In genomic region chr5:65411356-65411755, GRCh38 we compare ENCODE assay signal across 33 cellular contexts.
A peak's percentile ranks its signal among the peaks of the same experiment; 100 is the strongest.
DNase-seq lines count a peak whose midpoint lies in the region; ATAC-seq, FAIRE-seq and TF ChIP-seq lines count a peak whose summit lies in the region.
"Had no signal": no experiment of that assay in that cellular context is flagged by ENCODE, and none has a peak within 500 bp of the region (broad histone marks: within the 10 kb centered on the region; RNA-seq: fewer than 3 reads in every experiment).

No MANE protein-coding gene starts in this region.

- no peak for TF ChIP-seq RAD21 in HepG2 (CRISPR knock-in tag; IDR thresholded peaks at IDR 0.05)

- H4K12ac ChIP-seq in trophoblast cell (ENCODE audit: low read depth, low read length) = no peak overlapping the region

- H3K27me3 Mint-ChIP-seq in CD8-positive, alpha-beta memory T cell = no peaks in the 10 kb centered on the region
- H3K27me3 Mint-ChIP-seq: B cell had no signal

- intact Hi-C loops in HepG2 (cut with micrococcal nuclease; ENCODE audit: unreplicated experiment) = no loop called here
- intact Hi-C loops in right lobe of liver (cut with DNase I) = no loop called here

- no peak overlapping the region for H2BK5ac ChIP-seq in trophoblast cell (ENCODE audit: low read depth, low read length, poor library complexity)

- POLR2A ChIA-PET in HepG2 (lab: Yijun Ruan, JAX) = no interaction called here
- POLR2A ChIA-PET in CD8-positive, alpha-beta memory T cell (lab: Charles Lee) = no interaction called here

- no peak overlapping the region for H2BK12ac ChIP-seq in trophoblast cell (ENCODE audit: low read length)

- H3K36me3 Mint-ChIP-seq in CD8-positive, alpha-beta memory T cell = peaks cover 0 to 25% (median 2%) of the 10 kb centered on the region in 3 donors
- H3K36me3 Mint-ChIP-seq: CD14-positive monocyte; CD4-positive, alpha-beta memory T cell; CD4-positive, CD25-positive, alpha-beta regulatory T cell had no signal

- H3K4me3 ChIP-seq in HepG2 (replicated peaks in 1 of 3; ENCODE audit: insufficient read depth in 1 of 3, low read depth in 2 of 3, low read length in 3 of 3) (no peak overlapping the region), right lobe of liver (no peak overlapping the region), trophoblast cell (ENCODE audit: low read depth, low read length) (no peak overlapping the region)
- no peak overlapping the region for H3K4me3 ChIP-seq in CD8-positive, alpha-beta memory T cell (ENCODE audit: low read length)
- H3K4me3 ChIP-seq: A549; BLaER1; BLaER1 treated with 17β-estradiol and CSF1 and Interleukin-3, amounts not matched to agents 10 nM and 100 nM had no signal

- H4K8ac ChIP-seq in trophoblast cell (ENCODE audit: low read depth, low read length) = no peak overlapping the region

- FAIRE-seq in HepG2 (lab: Jason Lieb, UNC) = no peak
- FAIRE-seq: A204.1, A549, D721Med had no signal

- TF ChIP-seq POLR2A in HepG2 (IDR thresholded peaks at IDR 0.05; ENCODE audit: insufficient read depth in 1 of 2, low read depth in 2 of 2, low read length in 2 of 2) = no peak
- TF ChIP-seq POLR2A in right lobe of liver (IDR thresholded peaks at IDR 0.05) = no peak

- H3K27me3 ChIP-seq in HepG2 (ENCODE audit: control insufficient read depth in 1 of 2, insufficient read depth in 2 of 2, low read length in 2 of 2) (no peaks in the 10 kb centered on the region), right lobe of liver (no peaks in the 10 kb centered on the region), trophoblast cell (ENCODE audit: insufficient read depth, low read length) (no peaks in the 10 kb centered on the region)
- no peaks in the 10 kb centered on the region for H3K27me3 ChIP-seq in CD8-positive, alpha-beta memory T cell (ENCODE audit: insufficient read depth, low read length, poor library complexity, severe bottlenecking)
- H3K27me3 ChIP-seq: BLaER1; BLaER1 treated with 17β-estradiol and CSF1 and Interleukin-3, amounts not matched to agents 10 nM and 100 nM had no signal

- no peak overlapping the region for H3K23ac ChIP-seq in trophoblast cell (ENCODE audit: low read length)

- in situ Hi-C loops in HepG2 (cut with HindIII; ENCODE audit: extremely low pct_ligation_motif_present, low pct_unique_long_range_greater_than_20kb) = no loop called here

- peaks cover 0 to 17% (median 3%) of the 10 kb centered on the region in 5 donors for H3K9me3 Mint-ChIP-seq in CD8-positive, alpha-beta memory T cell
- H3K9me3 Mint-ChIP-seq: CD4-positive, alpha-beta T cell had no signal

- CTCF ChIA-PET in HepG2 (lab: Yijun Ruan, JAX; ENCODE audit: low intra/inter-chr PET ratio, low total read pairs) = no interaction called here
- CTCF ChIA-PET in CD8-positive, alpha-beta memory T cell (lab: Charles Lee) = no interaction called here

- ATAC-seq in HepG2 (no peak), right lobe of liver (no peak)
- ATAC-seq: A549; CD8-positive, alpha-beta T cell had no signal

- H4K91ac ChIP-seq in trophoblast cell (ENCODE audit: low read depth, low read length) = no peak overlapping the region

- H3K79me2 ChIP-seq in HepG2 (ENCODE audit: insufficient read depth, low read length) (no peaks in the 10 kb centered on the region), trophoblast cell (ENCODE audit: control insufficient read depth, insufficient read depth, low read length, poor library complexity) (no peaks in the 10 kb centered on the region)

- H3K4me1 Mint-ChIP-seq in CD8-positive, alpha-beta memory T cell = no peaks in the 10 kb centered on the region
- H3K4me1 Mint-ChIP-seq: B cell; CD14-positive monocyte; CD4-positive, alpha-beta memory T cell; CD4-positive, CD25-positive, alpha-beta regulatory T cell had no signal

- no peaks in the 10 kb centered on the region for H3K4me1 ChIP-seq in HepG2 (ENCODE audit: insufficient read depth, low read length)
- H3K4me1 ChIP-seq in right lobe of liver = peaks cover 0 to 11% (median 0%) of the 10 kb centered on the region in 4 donors
- H3K4me1 ChIP-seq in trophoblast cell (ENCODE audit: control insufficient read depth in 1 of 2, insufficient read depth in 2 of 2, low read length in 2 of 2) = peaks cover 0 to 1% of the 10 kb centered on the region in 2 experiments
- H3K4me1 ChIP-seq in CD8-positive, alpha-beta memory T cell (ENCODE audit: insufficient read depth, low read length) = no peaks in the 10 kb centered on the region
- H3K4me1 ChIP-seq: A549; BE2C; BLaER1; BLaER1 treated with 17β-estradiol and CSF1 and Interleukin-3, amounts not matched to agents 10 nM and 100 nM; Caco-2 had no signal

- H2AK5ac ChIP-seq in trophoblast cell (ENCODE audit: low read length) = no peak overlapping the region

- no peak overlapping the region for H3K4me2 ChIP-seq in HepG2 (ENCODE audit: low read depth, low read length)
- no peak overlapping the region for H3K4me2 ChIP-seq in trophoblast cell (ENCODE audit: low read length)
- H3K4me2 ChIP-seq: A549; BLaER1; BLaER1 treated with 17β-estradiol and CSF1 and Interleukin-3, amounts not matched to agents 10 nM and 100 nM had no signal

- no peaks in the 10 kb centered on the region for H3K36me3 ChIP-seq in HepG2 (replicated peaks in 1 of 2; ENCODE audit: control insufficient read depth in 1 of 2, insufficient read depth in 2 of 2, low read length in 2 of 2)
- no peaks in the 10 kb centered on the region for H3K36me3 ChIP-seq in right lobe of liver
- H3K36me3 ChIP-seq in trophoblast cell (ENCODE audit: control insufficient read depth in 1 of 2, insufficient read depth in 2 of 2, low read length in 2 of 2) = peaks cover 12 to 14% of the 10 kb centered on the region in 2 experiments
- no peaks in the 10 kb centered on the region for H3K36me3 ChIP-seq in CD8-positive, alpha-beta memory T cell (ENCODE audit: insufficient read depth, low read length)
- H3K36me3 ChIP-seq: BE2C; BLaER1; BLaER1 treated with 17β-estradiol and CSF1 and Interleukin-3, amounts not matched to agents 10 nM and 100 nM had no signal

- H3K9me3 ChIP-seq in HepG2 (ENCODE audit: low read length) = no peaks in the 10 kb centered on the region
- no peaks in the 10 kb centered on the region for H3K9me3 ChIP-seq in right lobe of liver
- H3K9me3 ChIP-seq in trophoblast cell (ENCODE audit: insufficient read depth, low read depth, low read length) = no peaks in the 10 kb centered on the region
- no peaks in the 10 kb centered on the region for H3K9me3 ChIP-seq in CD8-positive, alpha-beta memory T cell (ENCODE audit: low read length)
- H3K9me3 ChIP-seq: A549, BE2C, Caco-2 had no signal

- H4K20me1 ChIP-seq in HepG2 (ENCODE audit: insufficient read depth, low read length) = no peaks in the 10 kb centered on the region
- H4K20me1 ChIP-seq: BLaER1; BLaER1 treated with 17β-estradiol and CSF1 and Interleukin-3, amounts not matched to agents 10 nM and 100 nM had no signal

- no peak for TF ChIP-seq EP300 in HepG2 (IDR thresholded peaks at IDR 0.05; ENCODE audit: low read depth in 2 of 2, low read length in 2 of 2)
- TF ChIP-seq EP300 in HepG2 (CRISPR knock-in tag; IDR thresholded peaks at IDR 0.05; ENCODE audit: borderline replicate concordance) = no peak

- H2AFZ ChIP-seq in HepG2 (ENCODE audit: low read length) = no peak overlapping the region
- no peak overlapping the region for H2AFZ ChIP-seq in trophoblast cell (ENCODE audit: insufficient read depth, low read length, poor library complexity)

- H3K4ac ChIP-seq in trophoblast cell (ENCODE audit: low read depth, low read length) = no peak overlapping the region

- H3K27ac Mint-ChIP-seq in CD8-positive, alpha-beta memory T cell = no peak overlapping the region
- H3K27ac Mint-ChIP-seq: B cell; CD14-positive monocyte; CD4-positive, alpha-beta memory T cell; CD4-positive, alpha-beta T cell; CD4-positive, CD25-positive, alpha-beta regulatory T cell; CD8-positive, alpha-beta T cell had no signal

- TF ChIP-seq CTCF in HepG2 (CRISPR knock-in tag; IDR thresholded peaks at IDR 0.05) = no peak
- TF ChIP-seq CTCF in right lobe of liver (IDR thresholded peaks at IDR 0.05) = no peak

- no TSS peak for BruUV-seq in HepG2 (replicated peaks; lab: Mats Ljungman, UMichigan)

- H3K9ac ChIP-seq in HepG2 (ENCODE audit: insufficient read depth, low read depth, low read length) (no peak overlapping the region), trophoblast cell (ENCODE audit: low read length) (no peak overlapping the region)
- H3K9ac ChIP-seq: BLaER1; BLaER1 treated with 17β-estradiol and CSF1 and Interleukin-3, amounts not matched to agents 10 nM and 100 nM had no signal

- no peak overlapping the region for H3K18ac ChIP-seq in trophoblast cell (ENCODE audit: low read length)

- no peak overlapping the region for H3K27ac ChIP-seq in HepG2 (ENCODE audit: extremely low read length, insufficient read depth, low read length)
- H3K27ac ChIP-seq in right lobe of liver = no peak overlapping the region
- H3K27ac ChIP-seq in trophoblast cell (ENCODE audit: low read depth, low read length) = no peak overlapping the region
- no peak overlapping the region for H3K27ac ChIP-seq in CD8-positive, alpha-beta memory T cell (ENCODE audit: low read depth, low read length)
- H3K27ac ChIP-seq: 22Rv1; A549; BLaER1; BLaER1 treated with 17β-estradiol and CSF1 and Interleukin-3, amounts not matched to agents 10 nM and 100 nM; C4-2B had no signal

- H3K14ac ChIP-seq in trophoblast cell (ENCODE audit: low read length) = no peak overlapping the region

- no peak overlapping the region for H3K4me3 Mint-ChIP-seq in CD8-positive, alpha-beta memory T cell
- H3K4me3 Mint-ChIP-seq: B cell; CD14-positive monocyte; CD4-positive, alpha-beta memory T cell; CD4-positive, alpha-beta T cell; CD4-positive, CD25-positive, alpha-beta regulatory T cell; CD8-positive, alpha-beta T cell had no signal

- WGBS in HepG2 (ENCODE audit: low lambda C conversion rate) = 87% methylated on average over 2 of the region's 2 CpGs
- 100% methylated on average over 2 of the region's 2 CpGs for WGBS in right lobe of liver (ENCODE audit: insufficient coverage, low coverage, low lambda C conversion rate, missing lambda C conversion rate)
- WGBS in trophoblast cell (ENCODE audit: extremely low coverage, insufficient coverage, insufficient read length) = no CpG with 5 or more reads among the region's 2 CpGs

- no peaks in the 10 kb centered on the region for H3K79me1 ChIP-seq in trophoblast cell (ENCODE audit: low read length)

- H2BK120ac ChIP-seq in trophoblast cell (ENCODE audit: insufficient read depth, low read length, poor library complexity) = no peak overlapping the region

- DNase-seq in HepG2 (ENCODE audit: low spot score) = no peak
- DNase-seq in right lobe of liver = no peak
- DNase-seq in trophoblast cell = peak; percentile 6 to 70
- peak; percentile 65 for DNase-seq in putamen (ENCODE audit: low spot score)
- no peak for DNase-seq in CD8-positive, alpha-beta memory T cell
- DNase-seq in stimulated activated CD4-positive, alpha-beta T cell treated with anti-CD3 and anti-CD28 coated beads, Interleukin-2, amount 100 ng/mL, for 48 hours = no peak
- DNase-seq: 8988T; ACHN; AML-193; BE2C; C1 segment of cervical spinal cord; Caco-2; Calu3; CD4-positive, alpha-beta memory T cell; CD4-positive, alpha-beta T cell; CD4-positive, CD25-positive, alpha-beta regulatory T cell; CD8-positive, alpha-beta T cell; COR-L47; DMS 273 treated with DMSO at 0.1 percent for 48 hours; DMS153; DMS79; DMS79 treated with DMSO at 0.1 percent for 48 hours; DND-41; EL had no signal

TF ChIP-seq in HepG2, 621 proteins besides CTCF, POLR2A, EP300 and RAD21 (continues in another document):
- no peak for TF ChIP-seq ATRX (CRISPR knock-in tag; IDR thresholded peaks at IDR 0.05; ENCODE audit: borderline replicate concordance)
- 0 out of 2 replicates have a peak, but pooled peaks have one; percentile 30 for TF ChIP-seq MAFF (IDR thresholded peaks at IDR 0.05; ENCODE audit: low read depth, low read length)

Comparison
In these comparisons a context has a peak if more than half of its experiments do, and no peak if none do; other contexts are left out.
1. DNase-seq: peak in trophoblast cell (2 of 2) and putamen (single experiment); none in HepG2 (single experiment), right lobe of liver (0 of 3), CD8-positive, alpha-beta memory T cell (0 of 5) and stimulated activated CD4-positive, alpha-beta T cell treated with anti-CD3 and anti-CD28 coated beads, Interleukin-2, amount 100 ng/mL, for 48 hours (0 of 2).